In genomic region chr12:1779783-1780182, GRCh38 we compare ENCODE assay signal across 15 cellular contexts. TPM values are rescaled to one million over a fixed set of nuclear protein-coding genes. Genes with fewer than 3 reads are reported as not detected.
DNase-seq lines count a peak whose midpoint lies in the region; ATAC-seq and TF ChIP-seq lines count a peak whose summit lies in the region.
"Had no signal": no experiment of that assay in that cellular context is flagged by ENCODE, and none has a peak within 500 bp of the region (broad histone marks: within the 10 kb centered on the region; RNA-seq: fewer than 3 reads in every experiment).

No MANE protein-coding gene starts in this region.

- no peak for TF ChIP-seq EP300 in transverse colon (IDR thresholded peaks at IDR 0.05; ENCODE audit: low read depth)

- H3K27ac ChIP-seq in angular gyrus (ENCODE audit: low read depth, low read length) (peak overlapping the region; percentile 80), transverse colon (no peak overlapping the region)
- H3K27ac ChIP-seq: SK-N-MC had no signal

- no peaks in the 10 kb centered on the region for H3K9me3 Mint-ChIP-seq in osteocyte (ENCODE audit: unreplicated experiment)
- H3K9me3 Mint-ChIP-seq: activated naive CD8-positive, alpha-beta T cell treated with anti-CD3 and anti-CD28 coated beads for 36 hours had no signal

- intact Hi-C loops in transverse colon (cut with DNase I; ENCODE audit: low total_unique reads): no loop called here

- peaks cover 68% of the 10 kb centered on the region for H3K4me1 Mint-ChIP-seq in osteocyte (ENCODE audit: unreplicated experiment)

- no peaks in the 10 kb centered on the region for H3K27me3 ChIP-seq in transverse colon

- WGBS in transverse colon (ENCODE audit: low coverage in 1 of 2), 2 donors: 57 to 67% methylated on average over 1 of the region's 1 CpG

- in situ Hi-C loops in transverse colon (cut with MboI; ENCODE audit: low pct_ligation_motif_present in 1 of 4, low pct_unique_long_range_greater_than_20kb in 1 of 4, low sequenced_read_pairs in 3 of 4): loop anchor here in 1 of 4 donors (10.0 kb wide), 1 partner anchor 125 kb away; no protein-coding TSS in a partner anchor

- no peak overlapping the region for H3K4me3 Mint-ChIP-seq in osteocyte (ENCODE audit: unreplicated experiment)
- H3K4me3 Mint-ChIP-seq: activated naive CD8-positive, alpha-beta T cell treated with anti-CD3 and anti-CD28 coated beads for 36 hours had no signal

- no peaks in the 10 kb centered on the region for H3K9me3 ChIP-seq in transverse colon

- peaks cover 10% of the 10 kb centered on the region for H3K36me3 Mint-ChIP-seq in osteocyte (ENCODE audit: unreplicated experiment)

- DNase-seq in AG20443 (ENCODE audit: low spot score) (peak; percentile 47), fibroblast of the aortic adventitia (ENCODE audit: low read depth) (peak; percentile 90), osteocyte (ENCODE audit: extremely low spot score, unreplicated experiment) (no peak), GM10266 (ENCODE audit: extremely low spot score) (no peak), transverse colon (no peak)
- DNase-seq: activated naive CD8-positive, alpha-beta T cell treated with anti-CD3 and anti-CD28 coated beads for 36 hours; NCI-H1436 treated with DMSO at 0.1 percent for 48 hours; NCI-H82; stimulated activated CD4-positive, alpha-beta T cell treated with anti-CD3 and anti-CD28 coated beads, Interleukin-15, amount 100 ng/mL, for 24 hours had no signal

- no peak for TF ChIP-seq POLR2A in transverse colon (IDR thresholded peaks at IDR 0.05)

- H3K4me3 ChIP-seq in fibroblast of the aortic adventitia (ENCODE audit: low read depth, low read length) (no peak overlapping the region), transverse colon (no peak overlapping the region)
- H3K4me3 ChIP-seq: SK-N-MC had no signal

- peak overlapping the region; percentile 67 for H3K27ac Mint-ChIP-seq in osteocyte (ENCODE audit: unreplicated experiment)
- H3K27ac Mint-ChIP-seq: activated naive CD8-positive, alpha-beta T cell treated with anti-CD3 and anti-CD28 coated beads for 36 hours had no signal

- no peak for ATAC-seq in GM19397 (IDR thresholded peaks at IDR 0.05; ENCODE audit: unreplicated experiment)
- no peak for ATAC-seq in HG02981 (IDR thresholded peaks at IDR 0.05; ENCODE audit: unreplicated experiment)

- no peaks in the 10 kb centered on the region for H3K27me3 Mint-ChIP-seq in osteocyte (ENCODE audit: unreplicated experiment)
- H3K27me3 Mint-ChIP-seq: activated naive CD8-positive, alpha-beta T cell treated with anti-CD3 and anti-CD28 coated beads for 36 hours had no signal

- peaks cover 0 to 6% (median 0%) of the 10 kb centered on the region in 4 donors for H3K36me3 ChIP-seq in transverse colon

- TF ChIP-seq CTCF in fibroblast of the aortic adventitia (IDR thresholded peaks at IDR 0.05; ENCODE audit: insufficient read depth, low read length): no peak
- no peak for TF ChIP-seq CTCF in osteocyte (IDR thresholded peaks at IDR 0.05)
- TF ChIP-seq CTCF in GM10266 (IDR thresholded peaks at IDR 0.05; ENCODE audit: control insufficient read depth, insufficient read depth, low read depth, missing control alignments): no peak
- no peak for TF ChIP-seq CTCF in transverse colon (IDR thresholded peaks at IDR 0.05)

- peaks cover 0 to 8% (median 0%) of the 10 kb centered on the region in 4 donors for H3K4me1 ChIP-seq in transverse colon

RNA-seq across cellular contexts. Expression of gene LRTM2, which starts 40.6 kb away (rescaled TPM):
- total RNA-seq in fibroblast of the aortic adventitia (ENCODE audit: low replicate concordance) (not detected in 2 replicates), osteocyte (not detected in 2 replicates), transverse colon (not detected)
- total RNA-seq: activated naive CD8-positive, alpha-beta T cell treated with anti-CD3 and anti-CD28 coated beads for 36 hours; H1; liver had no signal

Comparison
In these comparisons a context has a peak if more than half of its experiments do, and no peak if none do; other contexts are left out.
1. DNase-seq: peak in AG20443 (single experiment) and fibroblast of the aortic adventitia (single experiment); none in osteocyte (single experiment), GM10266 (single experiment) and transverse colon (single experiment).